Comparison of ENCODE assay signal across 20 cellular contexts in the genomic region with DNA sequence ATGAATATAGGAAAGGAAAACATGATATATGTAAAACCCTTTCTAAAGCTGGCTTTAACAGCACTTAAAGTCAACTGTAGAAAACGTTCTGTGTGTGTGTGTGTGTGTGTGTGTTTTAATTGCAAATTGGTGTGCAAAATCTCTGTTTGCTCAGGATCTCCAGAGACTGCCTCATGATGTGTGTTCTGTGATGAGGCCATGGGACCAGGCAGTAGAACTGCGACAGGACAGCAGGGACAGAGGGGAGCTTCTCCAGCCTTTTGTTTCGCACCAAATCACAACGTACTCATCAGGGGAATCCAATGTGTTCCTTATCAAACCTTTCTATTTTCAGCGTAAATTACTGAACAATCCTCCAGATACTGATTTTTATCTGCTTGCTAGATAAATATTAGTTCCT.
"Had no signal": no experiment of that assay in that cellular context is flagged by ENCODE, and none has a peak within 500 bp of the region (broad histone marks: within the 10 kb centered on the region; RNA-seq: fewer than 3 reads in every experiment).

No MANE protein-coding gene starts in this region.

- H3K36me3 ChIP-seq: prostate gland, right atrium auricular region, tibial artery had no signal

- H3K4me3 ChIP-seq: body of pancreas, lung, prostate gland, right atrium auricular region, tibial artery had no signal

- ATAC-seq: activated CD8-positive, alpha-beta memory T cell treated with anti-CD3 and anti-CD28 coated beads, Interleukin-2, amount 10 ng/mL, durations not matched to agents 7 days and 5 days; body of pancreas; effector memory CD8-positive, alpha-beta T cell; foreskin keratinocyte; stimulated activated naive CD8-positive, alpha-beta T cell treated with anti-CD3 and anti-CD28 coated beads, Interleukin-15, Interleukin-2, amounts not matched to agents 100 U/mL and 50 U/mL, for 24 hours had no signal

- H3K9me3 ChIP-seq: body of pancreas, prostate gland, right atrium auricular region, tibial artery had no signal

- H3K4me1 ChIP-seq: body of pancreas, prostate gland had no signal

- H3K27me3 ChIP-seq: body of pancreas, foreskin keratinocyte, right atrium auricular region, tibial artery had no signal

- DNase-seq: activated B cell treated with CpG ODN at 0.5 μM for 24 hours; activated CD4-positive, alpha-beta memory T cell treated with anti-CD3 and anti-CD28 coated beads, Interleukin-2, amount 10 ng/mL, durations not matched to agents 7 days and 5 days; activated CD4-positive, alpha-beta T cell treated with anti-CD3 and anti-CD28 coated beads for 48 hours; activated CD8-positive, alpha-beta memory T cell treated with anti-CD3 and anti-CD28 coated beads, Interleukin-2, amount 10 ng/mL, durations not matched to agents 7 days and 5 days; activated naive CD4-positive, alpha-beta T cell; activated naive CD8-positive, alpha-beta T cell treated with anti-CD3 and anti-CD28 coated beads, Interleukin-2, amount 10 ng/mL, durations not matched to agents 7 days and 5 days; body of pancreas; caudate nucleus; effector memory CD8-positive, alpha-beta T cell; foreskin keratinocyte; hypothalamus; islet precursor cell; midbrain; stimulated activated CD4-positive, alpha-beta T cell treated with anti-CD3 and anti-CD28 coated beads, Interleukin-2, amount 100 ng/mL, for 24 hours; stimulated activated naive CD8-positive, alpha-beta T cell treated with anti-CD3 and anti-CD28 coated beads, Interleukin-15, Interleukin-2, amounts not matched to agents 100 U/mL and 50 U/mL, for 24 hours; substantia nigra; tibial artery had no signal

- H3K27ac ChIP-seq: body of pancreas, foreskin keratinocyte, prostate gland, right atrium auricular region, tibial artery had no signal
